Comparison of ENCODE assay signal across 2 cellular contexts in the genomic region with DNA sequence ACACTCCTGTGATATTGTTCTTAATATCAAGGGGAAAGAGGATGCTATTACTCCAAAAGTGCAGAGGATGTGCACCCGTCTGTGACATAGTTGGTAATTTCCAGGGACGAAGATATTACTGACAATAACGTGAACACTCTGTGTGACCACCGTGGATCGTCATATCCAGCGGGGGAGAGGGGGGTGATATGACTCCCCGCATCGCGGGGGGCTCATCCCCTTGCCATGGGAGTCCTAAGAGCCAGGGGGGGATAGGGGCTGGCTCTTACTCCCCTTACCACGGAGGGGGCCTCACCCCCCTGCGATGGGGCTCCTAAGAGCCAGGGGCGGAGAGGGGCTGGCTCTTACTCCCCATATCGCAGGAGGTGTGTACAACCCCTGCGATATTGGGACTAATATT. TPM values are rescaled to one million over a fixed set of nuclear protein-coding genes. Genes with fewer than 3 reads are reported as not detected.
"Had no signal": no experiment of that assay in that cellular context is flagged by ENCODE, and none has a peak within 500 bp of the region (broad histone marks: within the 10 kb centered on the region; RNA-seq: fewer than 3 reads in every experiment).

No MANE protein-coding gene starts in this region.

RNA-seq across cellular contexts. Expression of gene SYK, which starts 41.0 kb away (rescaled TPM):
- total RNA-seq: osteoblast, osteocyte had no signal
